Comparison of ENCODE assay signal across 8 cellular contexts in the genomic region with DNA sequence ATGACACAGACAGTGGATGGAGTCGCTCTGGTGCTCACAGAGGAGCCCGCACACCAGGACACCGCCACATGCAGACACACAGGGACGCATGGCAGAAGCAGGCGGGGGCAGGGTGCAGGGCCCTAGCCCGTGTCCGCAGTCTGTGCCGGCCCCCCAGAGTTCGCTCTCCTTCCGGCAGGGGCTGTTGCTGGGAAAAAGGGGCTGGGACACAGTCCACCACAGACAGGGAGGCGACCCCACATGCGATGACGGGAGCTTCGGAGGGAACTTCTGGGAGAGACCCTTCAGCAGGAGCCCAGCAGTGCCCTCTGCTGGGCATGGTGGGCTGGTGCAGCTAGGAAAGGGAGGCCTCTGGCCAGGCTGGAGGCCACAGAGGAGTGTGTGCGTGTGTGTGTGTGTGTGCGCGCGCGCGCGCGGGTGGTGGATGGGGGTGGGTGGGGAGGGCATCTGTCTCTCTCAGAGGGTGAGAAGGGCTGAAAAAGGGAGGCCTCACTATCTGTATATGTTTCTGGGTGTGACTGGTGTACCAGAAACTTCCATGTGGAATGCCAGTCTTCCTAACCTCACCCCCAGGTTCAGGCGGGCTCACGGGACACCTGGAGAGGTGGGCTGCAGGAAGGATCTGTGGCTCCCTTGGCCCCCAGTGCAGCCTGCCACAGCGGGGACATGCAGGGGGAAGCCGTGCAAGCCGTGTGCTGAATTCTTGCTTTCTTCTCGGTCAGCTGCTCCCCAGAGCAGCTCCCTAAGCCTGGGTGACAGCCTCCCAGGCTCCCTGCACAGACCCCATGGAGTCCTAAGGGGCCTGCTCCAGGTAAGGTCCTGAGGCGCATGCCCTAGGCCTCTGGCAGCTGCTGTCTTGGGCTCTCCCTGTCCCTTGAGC.
DNase-seq lines count a peak whose midpoint lies in the region; TF ChIP-seq lines count a peak whose summit lies in the region.

No MANE protein-coding gene starts in this region.

- no peak overlapping the region for H3K27ac Mint-ChIP-seq in activated naive CD4-positive, alpha-beta T cell treated with anti-CD3 and anti-CD28 coated beads, Interleukin-2, amount 10 ng/mL, durations not matched to agents 7 days and 5 days
- H3K27ac Mint-ChIP-seq in osteocyte (ENCODE audit: unreplicated experiment), result peak overlapping the region; percentile 81

- H3K27me3 ChIP-seq in testis, result no peaks in the 10 kb centered on the region

- no peaks in the 10 kb centered on the region for H3K9me3 ChIP-seq in testis

- peak overlapping the region; percentile 29 for H3K4me3 Mint-ChIP-seq in activated naive CD4-positive, alpha-beta T cell treated with anti-CD3 and anti-CD28 coated beads, Interleukin-2, amount 10 ng/mL, durations not matched to agents 7 days and 5 days
- peak overlapping the region; percentile 60 for H3K4me3 Mint-ChIP-seq in osteocyte (ENCODE audit: unreplicated experiment)

- no peaks in the 10 kb centered on the region for H3K9me3 Mint-ChIP-seq in activated naive CD4-positive, alpha-beta T cell treated with anti-CD3 and anti-CD28 coated beads, Interleukin-2, amount 10 ng/mL, durations not matched to agents 7 days and 5 days
- no peaks in the 10 kb centered on the region for H3K9me3 Mint-ChIP-seq in osteocyte (ENCODE audit: unreplicated experiment)

- H3K4me1 ChIP-seq in testis, result peaks cover 36% of the 10 kb centered on the region

- no peak for TF ChIP-seq POLR2A in testis (IDR thresholded peaks at IDR 0.05)

- no peaks in the 10 kb centered on the region for H3K36me3 ChIP-seq in testis (ENCODE audit: low read depth, missing control alignments)

- peaks cover 49% of the 10 kb centered on the region for H3K27me3 Mint-ChIP-seq in activated naive CD4-positive, alpha-beta T cell treated with anti-CD3 and anti-CD28 coated beads, Interleukin-2, amount 10 ng/mL, durations not matched to agents 7 days and 5 days
- H3K27me3 Mint-ChIP-seq in osteocyte (ENCODE audit: unreplicated experiment), result no peaks in the 10 kb centered on the region

- H3K4me1 Mint-ChIP-seq in activated naive CD4-positive, alpha-beta T cell treated with anti-CD3 and anti-CD28 coated beads, Interleukin-2, amount 10 ng/mL, durations not matched to agents 7 days and 5 days, result peaks cover 44% of the 10 kb centered on the region
- H3K4me1 Mint-ChIP-seq in osteocyte (ENCODE audit: unreplicated experiment), result peaks cover 51% of the 10 kb centered on the region

- no peaks in the 10 kb centered on the region for H3K36me3 Mint-ChIP-seq in activated naive CD4-positive, alpha-beta T cell treated with anti-CD3 and anti-CD28 coated beads, Interleukin-2, amount 10 ng/mL, durations not matched to agents 7 days and 5 days
- H3K36me3 Mint-ChIP-seq in osteocyte (ENCODE audit: unreplicated experiment), result no peaks in the 10 kb centered on the region

- H3K27ac ChIP-seq in testis, result no peak overlapping the region

- intact Hi-C loops in head of caudate nucleus (cut with DNase I), result loop anchor here (2.0 to 5.0 kb wide), 2 partner anchors 94 to 218 kb away; a partner anchor contains a TSS
- intact Hi-C loops in testis (cut with DNase I; ENCODE audit: low total_unique reads), result loop anchor here (5.0 to 10.0 kb wide), 2 partner anchors 93 to 330 kb away; no protein-coding TSS in a partner anchor

- H3K4me3 ChIP-seq in testis, result no peak overlapping the region

- TF ChIP-seq CTCF in osteocyte (IDR thresholded peaks at IDR 0.05), result peak; percentile 91
- peak; percentile 85 to 94 (median 86) for TF ChIP-seq CTCF in testis (IDR thresholded peaks at IDR 0.05)

- DNase-seq in NCI-H1436 (lab: John Stamatoyannopoulos, UW) (peak; percentile 41), NCI-H1436 treated with DMSO at 0.1 percent for 48 hours (lab: John Stamatoyannopoulos, UW) (no peak), LHCN-M2 (ENCODE audit: low read depth) (peak; percentile 63), SK-N-DZ (ENCODE audit: low spot score) (peak; percentile 83), head of caudate nucleus (peak; percentile 53 to 92 (median 77)), osteocyte (ENCODE audit: extremely low spot score, unreplicated experiment) (peak; percentile 93), testis (peak; percentile 79)
- DNase-seq in activated naive CD4-positive, alpha-beta T cell treated with anti-CD3 and anti-CD28 coated beads, Interleukin-2, amount 10 ng/mL, durations not matched to agents 7 days and 5 days, result peak; percentile 78

- WGBS in testis, 2 donors, result 37 to 54% methylated on average over 29 of the region's 29 CpGs

- CTCF ChIA-PET in activated naive CD4-positive, alpha-beta T cell treated with anti-CD3 and anti-CD28 coated beads, Interleukin-2, amount 10 ng/mL, durations not matched to agents 7 days and 5 days (lab: Charles Lee), result interaction anchor here (0.6 to 8.2 kb wide), 15 partner anchors 16 to 318 kb away, joined by 3 to 104 read pairs (median 3); no protein-coding TSS in a partner anchor
